27 cellular contexts compared by ENCODE assay signal in genomic region chr7:128707752-128708151, GRCh38. TPM values are rescaled to one million over a fixed set of nuclear protein-coding genes. Genes with fewer than 3 reads are reported as not detected.
"Had no signal": no experiment of that assay in that cellular context is flagged by ENCODE, and none has a peak within 500 bp of the region (broad histone marks: within the 10 kb centered on the region; RNA-seq: fewer than 3 reads in every experiment).

No MANE protein-coding gene starts in this region.

- H3K4me1 Mint-ChIP-seq: activated CD4-positive, alpha-beta T cell treated with anti-CD3 and anti-CD28 coated beads, Interleukin-2, amount 10 ng/mL, durations not matched to agents 7 days and 5 days had no signal

- H3K27me3 ChIP-seq: adrenal gland, body of pancreas, breast epithelium had no signal

- ATAC-seq: activated CD4-positive, alpha-beta T cell treated with anti-CD3 and anti-CD28 coated beads for 36 hours; activated CD4-positive, CD25-positive, alpha-beta regulatory T cell treated with anti-CD3 and anti-CD28 coated beads, Interleukin-2, amount 50 U/mL, for 24 hours; activated CD8-positive, alpha-beta T cell treated with anti-CD3 and anti-CD28 coated beads, Interleukin-2, amount 10 ng/mL, durations not matched to agents 7 days and 5 days; activated naive CD4-positive, alpha-beta T cell treated with anti-CD3 and anti-CD28 coated beads, Interleukin-2, amount 50 U/mL, for 72 hours; body of pancreas had no signal

- FAIRE-seq: astrocyte had no signal

- H3K4me1 ChIP-seq: adrenal gland, body of pancreas, breast epithelium had no signal

- H3K4me2 ChIP-seq: PC-9 had no signal

- H3K4me3 ChIP-seq: adrenal gland, body of pancreas, breast epithelium, PC-9 had no signal

- DNase-seq: activated CD4-positive, alpha-beta T cell treated with anti-CD3 and anti-CD28 coated beads for 36 hours; activated CD4-positive, alpha-beta T cell treated with anti-CD3 and anti-CD28 coated beads, Interleukin-2, amount 10 ng/mL, durations not matched to agents 7 days and 5 days; activated CD4-positive, alpha-beta T cell treated with anti-CD3 and anti-CD28 coated beads, Interleukin-2, amount 50 U/mL, for 48 hours; activated CD8-positive, alpha-beta T cell treated with anti-CD3 and anti-CD28 coated beads, Interleukin-2, amount 10 ng/mL, durations not matched to agents 7 days and 5 days; activated gamma-delta T cell treated with Interleukin-2 at 50 U/mL for 16 hours; activated naive CD4-positive, alpha-beta T cell treated with anti-CD3 and anti-CD28 coated beads for 36 hours; activated T-cell treated with anti-CD3 and anti-CD28 coated beads, Interleukin-2, amount 50 U/mL, for 24 hours; adrenal gland; body of pancreas; Karpas-422; NCI-H1105 treated with DMSO at 0.1 percent for 48 hours; NCI-H1436; NCI-H1694; NCI-H1930; NCI-H510A; NCI-H526; NCI-H748 treated with DMSO at 0.1 percent for 48 hours; NK-92 treated with Interleukin-12 subunit alpha and Interleukin-12 subunit beta, amount 100 ng/mL, for 24 hours; PC-9; Right ventricle myocardium superior; SW 1271; T1000; WERI-Rb-1 had no signal

- H3K36me3 Mint-ChIP-seq: activated naive CD4-positive, alpha-beta T cell treated with anti-CD3 and anti-CD28 coated beads, Interleukin-2, amount 50 U/mL, for 72 hours had no signal

- H3K9me3 Mint-ChIP-seq: activated CD4-positive, alpha-beta T cell treated with anti-CD3 and anti-CD28 coated beads, Interleukin-2, amount 10 ng/mL, durations not matched to agents 7 days and 5 days; activated naive CD4-positive, alpha-beta T cell treated with anti-CD3 and anti-CD28 coated beads for 36 hours; activated naive CD4-positive, alpha-beta T cell treated with anti-CD3 and anti-CD28 coated beads, Interleukin-2, amount 50 U/mL, for 72 hours; activated T-cell treated with anti-CD3 and anti-CD28 coated beads, Interleukin-2, amount 50 U/mL, for 24 hours had no signal

- H2AFZ ChIP-seq: PC-9 had no signal

- H3K4me3 Mint-ChIP-seq: activated CD4-positive, alpha-beta T cell treated with anti-CD3 and anti-CD28 coated beads for 36 hours; activated CD4-positive, alpha-beta T cell treated with anti-CD3 and anti-CD28 coated beads, Interleukin-2, amount 10 ng/mL, durations not matched to agents 7 days and 5 days; activated CD8-positive, alpha-beta T cell treated with anti-CD3 and anti-CD28 coated beads, Interleukin-2, amount 10 ng/mL, durations not matched to agents 7 days and 5 days; activated naive CD4-positive, alpha-beta T cell treated with anti-CD3 and anti-CD28 coated beads for 36 hours; activated T-cell treated with anti-CD3 and anti-CD28 coated beads, Interleukin-2, amount 50 U/mL, for 24 hours had no signal

- H3K9me3 ChIP-seq: adrenal gland, body of pancreas, breast epithelium had no signal

- H3K27ac Mint-ChIP-seq: activated CD4-positive, alpha-beta T cell treated with anti-CD3 and anti-CD28 coated beads for 36 hours; activated CD4-positive, alpha-beta T cell treated with anti-CD3 and anti-CD28 coated beads, Interleukin-2, amount 10 ng/mL, durations not matched to agents 7 days and 5 days; activated CD8-positive, alpha-beta T cell treated with anti-CD3 and anti-CD28 coated beads, Interleukin-2, amount 10 ng/mL, durations not matched to agents 7 days and 5 days; activated naive CD4-positive, alpha-beta T cell treated with anti-CD3 and anti-CD28 coated beads for 36 hours; activated T-cell treated with anti-CD3 and anti-CD28 coated beads, Interleukin-2, amount 50 U/mL, for 24 hours had no signal

- H3K36me3 ChIP-seq: adrenal gland, breast epithelium, WERI-Rb-1 had no signal

- H3K27ac ChIP-seq: adrenal gland, body of pancreas, breast epithelium, PC-9, WERI-Rb-1 had no signal

RNA-seq across cellular contexts. Expression of gene GARIN1A, which starts 35.7 kb away (rescaled TPM):
- total RNA-seq: activated naive CD4-positive, alpha-beta T cell treated with anti-CD3 and anti-CD28 coated beads for 36 hours had no signal
